14 cellular contexts compared by ENCODE assay signal in the genomic region with DNA sequence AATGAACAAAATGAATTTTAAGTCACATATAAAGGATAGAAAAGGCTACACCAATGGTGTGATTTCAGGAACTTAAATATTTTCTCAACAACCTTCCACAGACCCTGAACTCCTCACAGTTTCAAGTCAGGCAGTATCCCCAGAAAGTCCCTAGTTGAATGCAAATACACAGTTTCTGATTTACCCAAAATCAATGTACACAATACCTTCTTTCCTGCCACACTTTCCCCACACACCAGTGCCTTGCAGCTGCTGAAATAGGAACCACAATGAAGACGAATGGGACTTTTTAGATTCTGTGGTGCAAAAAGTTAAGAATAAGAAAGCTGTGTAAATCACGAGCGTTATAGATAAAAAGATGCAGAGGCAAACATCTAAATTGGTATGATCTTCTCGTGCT.
DNase-seq lines count a peak whose midpoint lies in the region; ATAC-seq and TF ChIP-seq lines count a peak whose summit lies in the region.
"Had no signal": no experiment of that assay in that cellular context is flagged by ENCODE, and none has a peak within 500 bp of the region (broad histone marks: within the 10 kb centered on the region; RNA-seq: fewer than 3 reads in every experiment).

No MANE protein-coding gene starts in this region.

- DNase-seq in GM12865 (ENCODE audit: low read depth) (peak; percentile 93), left ventricle myocardium superior (no peak), RPMI8226 (no peak), smooth muscle cell (lab: John Stamatoyannopoulos, UW; ENCODE audit: unreplicated experiment) (no peak)
- no peak for DNase-seq in activated T-cell treated with anti-CD3 and anti-CD28 coated beads, Interleukin-2, amount 50 U/mL, for 24 hours
- DNase-seq: activated CD4-positive, alpha-beta T cell treated with anti-CD3 and anti-CD28 coated beads, Interleukin-2, amount 50 U/mL, for 4 hours; activated naive CD8-positive, alpha-beta T cell treated with anti-CD3 and anti-CD28 coated beads for 36 hours; DMS79 treated with DMSO at 0.1 percent for 48 hours; NCI-H82; stimulated activated CD4-positive, alpha-beta T cell treated with anti-CD3 and anti-CD28 coated beads, Interleukin-2, amount 100 ng/mL, for 48 hours had no signal

- H3K36me3 Mint-ChIP-seq in activated T-cell treated with anti-CD3 and anti-CD28 coated beads, Interleukin-2, amount 50 U/mL, for 24 hours (ENCODE audit: low read depth) = no peaks in the 10 kb centered on the region
- H3K36me3 Mint-ChIP-seq: activated naive CD8-positive, alpha-beta T cell treated with anti-CD3 and anti-CD28 coated beads for 36 hours had no signal

- H3K27ac ChIP-seq in smooth muscle cell (ENCODE audit: low read depth) = no peak overlapping the region

- no peaks in the 10 kb centered on the region for H3K9me3 Mint-ChIP-seq in activated T-cell treated with anti-CD3 and anti-CD28 coated beads, Interleukin-2, amount 50 U/mL, for 24 hours
- H3K9me3 Mint-ChIP-seq: activated naive CD8-positive, alpha-beta T cell treated with anti-CD3 and anti-CD28 coated beads for 36 hours had no signal

- no peaks in the 10 kb centered on the region for H3F3A ChIP-seq in smooth muscle cell (ENCODE audit: low read depth)

- intact Hi-C loops in left ventricle myocardium superior (cut with micrococcal nuclease) = no loop called here

- 84% methylated on average over 4 of the region's 4 CpGs for WGBS in smooth muscle cell (ENCODE audit: low lambda C conversion rate)

- H3K4me1 Mint-ChIP-seq in activated T-cell treated with anti-CD3 and anti-CD28 coated beads, Interleukin-2, amount 50 U/mL, for 24 hours (ENCODE audit: low read depth) = no peaks in the 10 kb centered on the region
- H3K4me1 Mint-ChIP-seq: activated naive CD8-positive, alpha-beta T cell treated with anti-CD3 and anti-CD28 coated beads for 36 hours had no signal

- no peaks in the 10 kb centered on the region for H3K9me3 ChIP-seq in smooth muscle cell (replicated peaks; ENCODE audit: low read depth)
- H3K9me3 ChIP-seq: HAP-1 had no signal

- no peak overlapping the region for H3K4me3 Mint-ChIP-seq in activated T-cell treated with anti-CD3 and anti-CD28 coated beads, Interleukin-2, amount 50 U/mL, for 24 hours
- H3K4me3 Mint-ChIP-seq: activated naive CD8-positive, alpha-beta T cell treated with anti-CD3 and anti-CD28 coated beads for 36 hours had no signal

- ATAC-seq in GM19397 (IDR thresholded peaks at IDR 0.05; ENCODE audit: unreplicated experiment) (peak; percentile 76), HG02763 (IDR thresholded peaks at IDR 0.05; ENCODE audit: unreplicated experiment) (peak; percentile 83), HG03442 (IDR thresholded peaks at IDR 0.05; ENCODE audit: unreplicated experiment) (peak; percentile 89), left ventricle myocardium superior (no peak)

- H3K27ac Mint-ChIP-seq in activated T-cell treated with anti-CD3 and anti-CD28 coated beads, Interleukin-2, amount 50 U/mL, for 24 hours = no peak overlapping the region
- H3K27ac Mint-ChIP-seq: activated naive CD8-positive, alpha-beta T cell treated with anti-CD3 and anti-CD28 coated beads for 36 hours had no signal

- H3K27me3 Mint-ChIP-seq in activated T-cell treated with anti-CD3 and anti-CD28 coated beads, Interleukin-2, amount 50 U/mL, for 24 hours = no peaks in the 10 kb centered on the region
- H3K27me3 Mint-ChIP-seq: activated naive CD8-positive, alpha-beta T cell treated with anti-CD3 and anti-CD28 coated beads for 36 hours had no signal

- TF ChIP-seq CTCF in GM12865 (IDR thresholded peaks at IDR 0.05; ENCODE audit: insufficient read depth, low read depth, low read length, missing control alignments) (no peak), smooth muscle cell (IDR thresholded peaks at IDR 0.05; ENCODE audit: borderline replicate concordance, insufficient read depth, poor library complexity, severe bottlenecking) (no peak)

- no peak overlapping the region for H3K9ac ChIP-seq in smooth muscle cell (ENCODE audit: low read depth)

- no peaks in the 10 kb centered on the region for H3K4me1 ChIP-seq in smooth muscle cell (ENCODE audit: low read depth)
- H3K4me1 ChIP-seq: HAP-1 had no signal

- H3K79me2 ChIP-seq in smooth muscle cell (ENCODE audit: low read depth) = no peaks in the 10 kb centered on the region

- H3K4me3 ChIP-seq in GM12865 (ENCODE audit: low read depth, low read length) (peak overlapping the region; percentile 51), smooth muscle cell (no peak overlapping the region)
- H3K4me3 ChIP-seq: HAP-1 had no signal

- no peak overlapping the region for H2AFZ ChIP-seq in smooth muscle cell (ENCODE audit: low read depth)

- H3K4me2 ChIP-seq in smooth muscle cell = no peak overlapping the region

- no peaks in the 10 kb centered on the region for H3K36me3 ChIP-seq in smooth muscle cell (ENCODE audit: low read depth)
- H3K36me3 ChIP-seq: HAP-1 had no signal

- H3K27me3 ChIP-seq in smooth muscle cell (ENCODE audit: low read depth) = no peaks in the 10 kb centered on the region

- no peaks in the 10 kb centered on the region for H4K20me1 ChIP-seq in smooth muscle cell (ENCODE audit: low read depth)
